In genomic region chr19:53554804-53555203, GRCh38 we compare ENCODE assay signal across 1 cellular context.
TF ChIP-seq lines count a peak whose summit lies in the region.

No MANE protein-coding gene starts in this region.

TF ChIP-seq in IMR-90, 13 proteins besides CTCF, POLR2A, EP300 and RAD21 (continued from another document):
- TF ChIP-seq FOS (IDR thresholded peaks at IDR 0.05; ENCODE audit: low read depth, low read length), result no peak
- no peak for TF ChIP-seq BHLHE40 (IDR thresholded peaks at IDR 0.05; ENCODE audit: low read depth, low read length)
- TF ChIP-seq SMC3 (IDR thresholded peaks at IDR 0.05; ENCODE audit: low read depth, low read length), result no peak
- no peak for TF ChIP-seq MXI1 (IDR thresholded peaks at IDR 0.05; ENCODE audit: borderline replicate concordance, low read depth, low read length)
- no peak for TF ChIP-seq CEBPB (IDR thresholded peaks at IDR 0.05; ENCODE audit: low read depth, low read length)
- no peak for TF ChIP-seq USF2 (IDR thresholded peaks at IDR 0.05; ENCODE audit: low read depth, low read length)
